In genomic region chr2:113070606-113070975, GRCh38 we compare ENCODE assay signal across 22 cellular contexts. TPM values are rescaled to one million over a fixed set of nuclear protein-coding genes. Genes with fewer than 3 reads are reported as not detected.
"Had no signal": no experiment of that assay in that cellular context is flagged by ENCODE, and none has a peak within 500 bp of the region (broad histone marks: within the 10 kb centered on the region; RNA-seq: fewer than 3 reads in every experiment).

No MANE protein-coding gene starts in this region.

- H3K27me3 ChIP-seq: gastrocnemius medialis, heart right ventricle, neural progenitor cell, ovary, right atrium auricular region, stomach, transverse colon had no signal

- H3K27ac ChIP-seq: gastrocnemius medialis, heart right ventricle, neural progenitor cell, ovary, right atrium auricular region, stomach, thoracic aorta, transverse colon had no signal

- ATAC-seq: effector memory CD8-positive, alpha-beta T cell; gastrocnemius medialis; heart right ventricle; left lobe of liver; natural killer cell treated with Interleukin-12 subunit alpha and Interleukin-12 subunit beta and Interleukin-15 and Interleukin-18, amount 100 ng/mL, for 72 hours had no signal

- H3K4me3 ChIP-seq: gastrocnemius medialis, heart right ventricle, neural progenitor cell, ovary, right atrium auricular region, stomach, thoracic aorta, transverse colon had no signal

- H3K9me3 ChIP-seq: gastrocnemius medialis, heart right ventricle, ovary, right atrium auricular region, stomach, thoracic aorta, transverse colon had no signal

- DNase-seq: effector memory CD8-positive, alpha-beta T cell; erythroblast; gastrocnemius medialis; heart right ventricle; hypothalamus; nucleus accumbens; ovary; small intestine; stimulated activated CD4-positive, alpha-beta T cell treated with anti-CD3 and anti-CD28 coated beads, Interleukin-12 subunit alpha, Interleukin-12 subunit beta, amount 100 ng/mL, for 4 hours; stimulated activated naive CD4-positive, alpha-beta T cell; stomach; substantia nigra; transverse colon had no signal

- H3K36me3 ChIP-seq: gastrocnemius medialis, heart right ventricle, neural progenitor cell, ovary, right atrium auricular region, stomach, thoracic aorta, transverse colon had no signal

- H3K4me1 ChIP-seq: gastrocnemius medialis, neural progenitor cell, right atrium auricular region, stomach, transverse colon had no signal

RNA-seq across cellular contexts. Expression of gene IL1F10, which starts 2.8 kb away (rescaled TPM):
- total RNA-seq: fibroblast of villous mesenchyme; gastrocnemius medialis; heart right ventricle; left lobe of liver; mucosa of gallbladder; myocyte; natural killer cell treated with Interleukin-12 subunit alpha and Interleukin-12 subunit beta and Interleukin-15 and Interleukin-18, amount 100 ng/mL, for 72 hours; ovary; posterior vena cava; right atrium auricular region; stomach; thoracic aorta; transverse colon had no signal

RNA-seq across cellular contexts. Expression of gene IL36RN, which starts 11.6 kb away (rescaled TPM):
- total RNA-seq: fibroblast of villous mesenchyme; gastrocnemius medialis; heart right ventricle; left lobe of liver; mucosa of gallbladder; myocyte; natural killer cell treated with Interleukin-12 subunit alpha and Interleukin-12 subunit beta and Interleukin-15 and Interleukin-18, amount 100 ng/mL, for 72 hours; ovary; posterior vena cava; right atrium auricular region; stomach; thoracic aorta; transverse colon had no signal

RNA-seq across cellular contexts. Expression of gene IL36B, which starts 17.9 kb away (rescaled TPM):
- total RNA-seq: fibroblast of villous mesenchyme; gastrocnemius medialis; heart right ventricle; left lobe of liver; mucosa of gallbladder; myocyte; natural killer cell treated with Interleukin-12 subunit alpha and Interleukin-12 subunit beta and Interleukin-15 and Interleukin-18, amount 100 ng/mL, for 72 hours; ovary; posterior vena cava; right atrium auricular region; stomach; thoracic aorta; transverse colon had no signal

RNA-seq across cellular contexts. Expression of gene IL1RN, which starts 56.8 kb away (rescaled TPM):
- total RNA-seq: fibroblast of villous mesenchyme, myocyte had no signal
